ENCODE assay signal across 20 cellular contexts in the genomic region with DNA sequence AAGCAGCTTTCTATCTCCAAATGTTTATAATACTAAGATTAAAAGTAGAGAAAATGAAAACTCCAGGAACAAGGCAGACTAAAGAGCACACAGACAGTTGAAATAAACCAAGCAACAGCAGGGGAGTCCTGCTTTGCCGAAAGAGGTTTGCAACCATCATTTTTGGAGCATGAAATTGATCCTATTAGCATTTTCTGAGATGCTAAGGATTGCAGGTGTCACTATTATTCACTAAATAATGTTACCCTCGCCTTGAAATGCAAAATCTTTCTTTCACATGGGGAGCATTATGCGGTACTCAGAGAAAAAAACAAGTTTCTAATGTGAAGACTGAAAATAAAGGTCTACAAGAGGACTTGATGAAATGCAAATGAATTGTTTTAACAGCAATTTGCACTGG.
DNase-seq lines count a peak whose midpoint lies in the region; ATAC-seq and TF ChIP-seq lines count a peak whose summit lies in the region.
"Had no signal": no experiment of that assay in that cellular context is flagged by ENCODE, and none has a peak within 500 bp of the region (broad histone marks: within the 10 kb centered on the region; RNA-seq: fewer than 3 reads in every experiment).

No MANE protein-coding gene starts in this region.

- peak overlapping the region; percentile 44; the same call in 1 of the 2 replicates for H2AFZ ChIP-seq in SK-N-SH (ENCODE audit: low read depth)
- peak overlapping the region; percentile 24 for H2AFZ ChIP-seq in neuronal stem cell (ENCODE audit: low read length)

- no peak overlapping the region for H2AK5ac ChIP-seq in neuronal stem cell (ENCODE audit: low read depth, low read length)

- H2BK120ac ChIP-seq in neuronal stem cell (ENCODE audit: low read depth, low read length), result no peak overlapping the region

- no peak overlapping the region for H2BK12ac ChIP-seq in neuronal stem cell (ENCODE audit: low read length)

- no peak overlapping the region for H3K9ac ChIP-seq in SK-N-SH
- no peak overlapping the region for H3K9ac ChIP-seq in neuronal stem cell (ENCODE audit: low read depth, low read length, poor library complexity)
- H3K9ac ChIP-seq: BLaER1 treated with 17β-estradiol and CSF1 and Interleukin-3, amounts not matched to agents 10 nM and 100 nM had no signal

- no peak for TF ChIP-seq RAD21 in SK-N-SH (IDR thresholded peaks at IDR 0.05; ENCODE audit: low read length)

- no peak for TF ChIP-seq CTCF in SK-N-SH (IDR thresholded peaks at IDR 0.05)
- TF ChIP-seq CTCF in RWPE1 (conservative IDR thresholded peaks at IDR 0.05; ENCODE audit: low read depth), result no peak

- no peak overlapping the region for H2BK5ac ChIP-seq in neuronal stem cell (ENCODE audit: low read length)

- H3K4ac ChIP-seq in neuronal stem cell (ENCODE audit: low read length), result no peak overlapping the region

- TF ChIP-seq EP300 in SK-N-SH (IDR thresholded peaks at IDR 0.05; ENCODE audit: borderline replicate concordance in 1 of 2, low read depth in 1 of 2, low read length in 1 of 2), result no peak

- H3K4me1 ChIP-seq in SK-N-SH (ENCODE audit: control insufficient read depth in 1 of 2, insufficient read depth in 2 of 2, low read depth in 1 of 2, low read length in 1 of 2), result peaks cover 0 to 3% of the 10 kb centered on the region in 2 experiments; a peak in 1 of 4 replicates
- H3K4me1 ChIP-seq in neuronal stem cell (ENCODE audit: control insufficient read depth in 2 of 2, insufficient read depth in 1 of 2, low read depth in 1 of 2, low read length in 2 of 2), result peaks cover 4 to 10% of the 10 kb centered on the region in 2 donors
- H3K4me1 ChIP-seq: A549; BE2C; BLaER1 treated with 17β-estradiol and CSF1 and Interleukin-3, amounts not matched to agents 10 nM and 100 nM had no signal

- no peaks in the 10 kb centered on the region for H3K9me2 ChIP-seq in SK-N-SH

- H3K36me3 ChIP-seq in SK-N-SH (replicated peaks in 1 of 2; ENCODE audit: control insufficient read depth in 1 of 2, insufficient read depth in 2 of 2, low read length in 1 of 2) (no peaks in the 10 kb centered on the region), neuronal stem cell (replicated peaks in 1 of 2; ENCODE audit: control insufficient read depth in 2 of 2, insufficient read depth in 2 of 2, low read length in 2 of 2) (no peaks in the 10 kb centered on the region)
- H3K36me3 ChIP-seq: BE2C; BLaER1 treated with 17β-estradiol and CSF1 and Interleukin-3, amounts not matched to agents 10 nM and 100 nM had no signal

- no peak overlapping the region for H3K27ac ChIP-seq in SK-N-SH (ENCODE audit: low read depth in 2 of 2, low read length in 1 of 2)
- H3K27ac ChIP-seq in neuronal stem cell (replicated peaks; ENCODE audit: low read length), result no peak overlapping the region
- no peak overlapping the region for H3K27ac ChIP-seq in RWPE1
- H3K27ac ChIP-seq: A549; BLaER1 treated with 17β-estradiol and CSF1 and Interleukin-3, amounts not matched to agents 10 nM and 100 nM had no signal

- H3K79me2 ChIP-seq in SK-N-SH (ENCODE audit: insufficient read depth), result no peaks in the 10 kb centered on the region

- no peaks in the 10 kb centered on the region for H3F3A ChIP-seq in SK-N-SH (replicated peaks; ENCODE audit: insufficient read depth)

- no peak overlapping the region for H4K91ac ChIP-seq in neuronal stem cell (ENCODE audit: low read depth, low read length, poor library complexity)

- H3K4me3 ChIP-seq in SK-N-SH (ENCODE audit: low read depth in 2 of 2, low read length in 1 of 2) (no peak overlapping the region), neuronal stem cell (ENCODE audit: low read length in 2 of 2) (no peak overlapping the region)
- H3K4me3 ChIP-seq: A549; BLaER1 treated with 17β-estradiol and CSF1 and Interleukin-3, amounts not matched to agents 10 nM and 100 nM had no signal

- H3K9me3 ChIP-seq in SK-N-SH (no peaks in the 10 kb centered on the region), neuronal stem cell (replicated peaks in 1 of 2; ENCODE audit: control insufficient read depth in 2 of 2, insufficient read depth in 1 of 2, low read depth in 1 of 2, low read length in 2 of 2) (no peaks in the 10 kb centered on the region)
- H3K9me3 ChIP-seq: A549; BE2C; BLaER1 treated with 17β-estradiol and CSF1 and Interleukin-3, amounts not matched to agents 10 nM and 100 nM had no signal

- no peak overlapping the region for H3K14ac ChIP-seq in neuronal stem cell (ENCODE audit: low read length)

- DNase-seq in SK-N-SH (no peak), cerebellum (ENCODE audit: low spot score) (peak; percentile 35), neuronal stem cell (ENCODE audit: low spot score) (no peak), RWPE1 (ENCODE audit: low spot score) (no peak), occipital lobe (lab: John Stamatoyannopoulos, UW) (no peak)
- DNase-seq: 8988T; ACHN; AML-193; BE2C; CD4-positive, alpha-beta T cell; CD8-positive, alpha-beta memory T cell; DMS 273 treated with DMSO at 0.1 percent for 48 hours; DMS79; EL; GF-D8; GOT3; HCEC 1CT had no signal

- no peaks in the 10 kb centered on the region for H3K79me1 ChIP-seq in neuronal stem cell (ENCODE audit: low read depth, low read length)

- POLR2A ChIA-PET in SK-N-SH (lab: Yijun Ruan, JAX) (no interaction called here), RWPE1 (lab: Yijun Ruan, JAX; ENCODE audit: low non-redundant PET) (no interaction called here)

- ATAC-seq in SK-N-SH treated with all-trans-retinoic acid at 6 μM for 48 hours, result no peak
- ATAC-seq: A549 had no signal

- H3K27me3 ChIP-seq in SK-N-SH (ENCODE audit: insufficient read depth), result no peaks in the 10 kb centered on the region
- H3K27me3 ChIP-seq in neuronal stem cell (ENCODE audit: control insufficient read depth in 3 of 3, insufficient read depth in 3 of 3, low read depth in 1 of 3, low read length in 3 of 3), result no peaks in the 10 kb centered on the region
- H3K27me3 ChIP-seq: BE2C; BLaER1 treated with 17β-estradiol and CSF1 and Interleukin-3, amounts not matched to agents 10 nM and 100 nM had no signal

- no peak overlapping the region for H3K23ac ChIP-seq in neuronal stem cell (ENCODE audit: low read depth, low read length, poor library complexity)

- H4K8ac ChIP-seq in neuronal stem cell (ENCODE audit: low read depth, low read length), result no peak overlapping the region

- no peak overlapping the region for H3K18ac ChIP-seq in neuronal stem cell (ENCODE audit: low read length)

- H2BK15ac ChIP-seq in neuronal stem cell (ENCODE audit: low read length), result no peak overlapping the region

- CTCF ChIA-PET in SK-N-SH (lab: Yijun Ruan, JAX), result interaction anchor here (1.8 kb wide), 1 partner anchor 14 kb away, joined by 5 read pairs; no protein-coding TSS in a partner anchor
- CTCF ChIA-PET in RWPE1 (lab: Yijun Ruan, JAX), result no interaction called here

- H4K20me1 ChIP-seq in SK-N-SH (ENCODE audit: insufficient read depth), result no peaks in the 10 kb centered on the region
- H4K20me1 ChIP-seq: BLaER1 treated with 17β-estradiol and CSF1 and Interleukin-3, amounts not matched to agents 10 nM and 100 nM had no signal

- H3K4me2 ChIP-seq in SK-N-SH (no peak overlapping the region), neuronal stem cell (ENCODE audit: insufficient read depth, low read length, poor library complexity, severe bottlenecking) (no peak overlapping the region)
- H3K4me2 ChIP-seq: A549; BLaER1 treated with 17β-estradiol and CSF1 and Interleukin-3, amounts not matched to agents 10 nM and 100 nM had no signal

- 80% methylated on average over 3 of the region's 3 CpGs for WGBS in SK-N-SH (ENCODE audit: low lambda C conversion rate)
- whole genome bisulfite sequencing in neuronal stem cell (ENCODE audit: extremely low coverage in 2 of 2, insufficient read length in 2 of 2, insufficient replicate concordance in 1 of 2), 2 donors, result no CpG with 5 or more reads among the region's 3 CpGs

TF ChIP-seq in SK-N-SH, 30 proteins besides CTCF, POLR2A, EP300 and RAD21 (continues in another document):
- TF ChIP-seq GABPA (IDR thresholded peaks at IDR 0.05; ENCODE audit: low read depth) (no peak), FOXM1 (IDR thresholded peaks at IDR 0.05; ENCODE audit: low read depth) (no peak), NRF1 (IDR thresholded peaks at IDR 0.05; ENCODE audit: low read depth, low read length) (no peak), RCOR1 (IDR thresholded peaks at IDR 0.05; ENCODE audit: low read length) (no peak), GATA2 (CRISPR knock-in tag; IDR thresholded peaks at IDR 0.05) (no peak), RXRA (IDR thresholded peaks at IDR 0.05; ENCODE audit: borderline replicate concordance, low read depth) (no peak), FOSL2 (IDR thresholded peaks at IDR 0.05; ENCODE audit: borderline replicate concordance, low read depth) (no peak)
- TF ChIP-seq, protein P1, sequence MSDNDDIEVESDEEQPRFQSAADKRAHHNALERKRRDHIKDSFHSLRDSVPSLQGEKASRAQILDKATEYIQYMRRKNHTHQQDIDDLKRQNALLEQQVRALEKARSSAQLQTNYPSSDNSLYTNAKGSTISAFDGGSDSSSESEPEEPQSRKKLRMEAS (IDR thresholded peaks at IDR 0.05; ENCODE audit: low read depth), result no peak

TF ChIP-seq in SK-N-SH treated with all-trans-retinoic acid at 6 μM for 48 hours, 23 proteins besides CTCF, POLR2A, EP300 and RAD21 (continues in another document):
- TF ChIP-seq ZFP3 (CRISPR knock-in tag; IDR thresholded peaks at IDR 0.05), result no peak
- no peak for TF ChIP-seq ZNF565 (CRISPR knock-in tag; conservative IDR thresholded peaks at IDR 0.05; ENCODE audit: low read depth)
- TF ChIP-seq ESRRG (CRISPR knock-in tag; IDR thresholded peaks at IDR 0.05), result no peak
- no peak for TF ChIP-seq ZNF70 (CRISPR knock-in tag; IDR thresholded peaks at IDR 0.05)
- TF ChIP-seq, protein P2, sequence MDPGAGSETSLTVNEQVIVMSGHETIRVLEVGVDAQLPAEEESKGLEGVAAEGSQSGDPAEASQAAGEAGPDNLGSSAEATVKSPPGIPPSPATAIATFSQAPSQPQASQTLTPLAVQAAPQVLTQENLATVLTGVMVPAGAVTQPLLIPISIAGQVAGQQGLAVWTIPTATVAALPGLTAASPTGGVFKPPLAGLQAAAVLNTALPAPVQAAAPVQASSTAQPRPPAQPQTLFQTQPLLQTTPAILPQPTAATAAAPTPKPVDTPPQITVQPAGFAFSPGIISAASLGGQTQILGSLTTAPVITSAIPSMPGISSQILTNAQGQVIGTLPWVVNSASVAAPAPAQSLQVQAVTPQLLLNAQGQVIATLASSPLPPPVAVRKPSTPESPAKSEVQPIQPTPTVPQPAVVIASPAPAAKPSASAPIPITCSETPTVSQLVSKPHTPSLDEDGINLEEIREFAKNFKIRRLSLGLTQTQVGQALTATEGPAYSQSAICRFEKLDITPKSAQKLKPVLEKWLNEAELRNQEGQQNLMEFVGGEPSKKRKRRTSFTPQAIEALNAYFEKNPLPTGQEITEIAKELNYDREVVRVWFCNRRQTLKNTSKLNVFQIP (CRISPR knock-in tag; IDR thresholded peaks at IDR 0.05; ENCODE audit: borderline replicate concordance, low read depth), result no peak
- no peak for TF ChIP-seq ARNTL (CRISPR knock-in tag; IDR thresholded peaks at IDR 0.05; ENCODE audit: borderline replicate concordance, low read depth)
- TF ChIP-seq TCF4 (CRISPR knock-in tag; IDR thresholded peaks at IDR 0.05; ENCODE audit: borderline replicate concordance), result no peak
